8 cellular contexts compared by ENCODE assay signal in genomic region chr4:1721003-1721665, GRCh38. TPM values are rescaled to one million over a fixed set of nuclear protein-coding genes. Genes with fewer than 3 reads are reported as not detected.
DNase-seq lines count a peak whose midpoint lies in the region; ATAC-seq lines count a peak whose summit lies in the region.

Gene TACC3, plus strand, starts transcription at chr4:1721521. Its CDS starts 1,901 bp downstream, at chr4:1723422.
Gene TMEM129, minus strand, starts transcription at chr4:1721323. Its CDS starts 486 bp downstream, at chr4:1720837.

- DNase-seq in Caki2 (ENCODE audit: low read depth) (peak; percentile 90), HUDEP-2 (lab: John Stamatoyannopoulos, UW; ENCODE audit: unreplicated experiment in 76 of 76) (peak in 74 of 76 experiments; percentile 47 to 96 (median 90)), NOMO-1 treated with dmso at 0.1 percent for 144 hours (lab: John Stamatoyannopoulos, UW; ENCODE audit: unreplicated experiment) (peak; percentile 89), memory B cell (ENCODE audit: low spot score in 2 of 2) (peak; percentile 84 to 92)
- DNase-seq in activated CD8-positive, alpha-beta memory T cell treated with anti-CD3 and anti-CD28 coated beads for 48 hours (ENCODE audit: low read depth in 2 of 3, low spot score in 2 of 3), result peak in 2 of 3 experiments; percentile 82
- DNase-seq in effector memory CD8-positive, alpha-beta T cell, result peak; percentile 91 to 92 (median 92)
- peak; percentile 86 for DNase-seq in stimulated activated CD8-positive, alpha-beta memory T cell treated with anti-CD3 and anti-CD28 coated beads, Interleukin-12 subunit alpha, Interleukin-12 subunit beta, amount 100 ng/mL, for 24 hours (ENCODE audit: extremely low read depth)

- peaks cover 39 to 45% of the 10 kb centered on the region in 2 donors for H3K4me1 Mint-ChIP-seq in effector memory CD8-positive, alpha-beta T cell (ENCODE audit: low read depth in 2 of 2)
- H3K4me1 Mint-ChIP-seq in memory B cell, result peaks cover 38% of the 10 kb centered on the region

- peak; percentile 75 for ATAC-seq in GM21390 (IDR thresholded peaks at IDR 0.05; ENCODE audit: unreplicated experiment)
- peak; percentile 79 for ATAC-seq in effector memory CD8-positive, alpha-beta T cell (replicated peaks)
- peak; percentile 79 for ATAC-seq in memory B cell (ENCODE audit: low read depth)

- peak within 1 kb of the TSS; percentile 91 for H3K4me3 Mint-ChIP-seq in effector memory CD8-positive, alpha-beta T cell
- peak within 1 kb of the TSS; percentile 90 for H3K4me3 Mint-ChIP-seq in memory B cell

- no peaks in the 10 kb centered on the region for H3K9me3 Mint-ChIP-seq in effector memory CD8-positive, alpha-beta T cell
- H3K9me3 Mint-ChIP-seq in memory B cell, result no peaks in the 10 kb centered on the region

- peak within 1 kb of the TSS; percentile 98 to 99 for H3K27ac Mint-ChIP-seq in effector memory CD8-positive, alpha-beta T cell
- H3K27ac Mint-ChIP-seq in memory B cell, result peak within 1 kb of the TSS; percentile 96

- H3K36me3 Mint-ChIP-seq in effector memory CD8-positive, alpha-beta T cell (ENCODE audit: insufficient read depth), result peaks cover 21% of the 10 kb centered on the region
- H3K36me3 Mint-ChIP-seq in memory B cell, result peaks cover 3% of the 10 kb centered on the region

- in situ Hi-C loops in Caki2 (cut with HindIII; ENCODE audit: low pct_unique_long_range_greater_than_20kb, low sequenced_read_pairs), result no loop called here

- H3K27me3 Mint-ChIP-seq in effector memory CD8-positive, alpha-beta T cell, result no peaks in the 10 kb centered on the region
- no peaks in the 10 kb centered on the region for H3K27me3 Mint-ChIP-seq in memory B cell

RNA-seq across cellular contexts. Expression of gene TACC3, which starts in this region (rescaled TPM):
- total RNA-seq in Caki2 (2014; rRNA removed; shearing (Covaris generic); ENCODE audit: low replicate concordance), result 106 and 111 TPM in 2 replicates

RNA-seq across cellular contexts. Expression of gene TMEM129, which starts in this region (rescaled TPM):
- total RNA-seq in Caki2 (2014; rRNA removed; shearing (Covaris generic); ENCODE audit: low replicate concordance), result 52.7 and 59.2 TPM in 2 replicates

Comparison
In these comparisons a context has a peak if more than half of its experiments do, and no peak if none do; other contexts are left out.
1. Peak in every context shown above with its lines: DNase-seq and ATAC-seq.